ENCODE assay signal across 8 cellular contexts in genomic region chr2:30208453-30208852, GRCh38. TPM values are rescaled to one million over a fixed set of nuclear protein-coding genes. Genes with fewer than 3 reads are reported as not detected.
A peak's percentile ranks its signal among the peaks of the same experiment; 100 is the strongest.
DNase-seq lines count a peak whose midpoint lies in the region; ATAC-seq and TF ChIP-seq lines count a peak whose summit lies in the region.

No MANE protein-coding gene starts in this region.

- no peaks in the 10 kb centered on the region for H3K9me3 ChIP-seq in CD4-positive, alpha-beta T cell (ENCODE audit: control insufficient read depth, low read length)
- no peaks in the 10 kb centered on the region for H3K9me3 ChIP-seq in naive thymus-derived CD4-positive, alpha-beta T cell (ENCODE audit: control insufficient read depth in 2 of 3, low read length in 3 of 3)

- no peak overlapping the region for H2AFZ ChIP-seq in GM23338

- no peaks in the 10 kb centered on the region for H3K27me3 ChIP-seq in CD4-positive, alpha-beta T cell (ENCODE audit: control insufficient read depth, insufficient read depth, low read length)
- no peaks in the 10 kb centered on the region for H3K27me3 ChIP-seq in GM23338 (ENCODE audit: insufficient read depth)
- H3K27me3 ChIP-seq in naive thymus-derived CD4-positive, alpha-beta T cell (ENCODE audit: control insufficient read depth in 2 of 2, insufficient read depth in 2 of 2, low read length in 2 of 2) = no peaks in the 10 kb centered on the region

- TF ChIP-seq CTCF in CD4-positive, alpha-beta T cell (IDR thresholded peaks at IDR 0.05) = peak; percentile 96
- peak; percentile 91 to 93 for TF ChIP-seq CTCF in GM23338 (conservative IDR thresholded peaks at IDR 0.05; ENCODE audit: low read depth in 2 of 2)

- H4K20me1 ChIP-seq in GM23338 (replicated peaks; ENCODE audit: insufficient read depth) = no peaks in the 10 kb centered on the region

- intact Hi-C loops in CD4-positive, alpha-beta T cell (cut with DNase I, micrococcal nuclease) = loop anchor here (1.0 to 5.0 kb wide), 5 partner anchors 16 to 1124 kb away; no protein-coding TSS in a partner anchor
- intact Hi-C loops in naive thymus-derived CD4-positive, alpha-beta T cell (cut with micrococcal nuclease) = loop anchor here (1.0 to 2.0 kb wide), 12 partner anchors 24 to 503 kb away; no protein-coding TSS in a partner anchor

- H3K4me3 Mint-ChIP-seq in CD4-positive, alpha-beta T cell = peak overlapping the region; percentile 42
- no peak overlapping the region for H3K4me3 Mint-ChIP-seq in GM23338
- no peak overlapping the region for H3K4me3 Mint-ChIP-seq in activated CD8-positive, alpha-beta T cell treated with anti-CD3 and anti-CD28 coated beads, Interleukin-2, amount 10 ng/mL, durations not matched to agents 7 days and 5 days
- H3K4me3 Mint-ChIP-seq in naive thymus-derived CD4-positive, alpha-beta T cell = peak overlapping the region; percentile 14 to 80 (median 68)

- peak in 6 of 10 experiments; percentile 16 to 33 (median 26) for DNase-seq in CD4-positive, alpha-beta T cell
- peak; percentile 92 for DNase-seq in GM23338 (ENCODE audit: low spot score)
- DNase-seq in NCI-H345 treated with DMSO at 0.1 percent for 48 hours (lab: John Stamatoyannopoulos, UW; ENCODE audit: unreplicated experiment) = peak; percentile 47
- peak; percentile 53 for DNase-seq in activated CD8-positive, alpha-beta T cell treated with anti-CD3 and anti-CD28 coated beads, Interleukin-2, amount 10 ng/mL, durations not matched to agents 7 days and 5 days
- peak; percentile 64 for DNase-seq in fibroblast of gingiva (ENCODE audit: low read depth)
- peak in 4 of 9 donors; percentile 19 to 42 (median 28) for DNase-seq in naive thymus-derived CD4-positive, alpha-beta T cell
- DNase-seq in GM19238 (ENCODE audit: insufficient read length, low spot score) = no peak

- CTCF ChIA-PET in CD4-positive, alpha-beta T cell (lab: Charles Lee) = interaction anchor here (0.6 to 4.9 kb wide), 21 partner anchors 9 to 506 kb away, joined by 3 to 51 read pairs (median 5); partner anchors contain the start of genes LBH and LCLAT1
- CTCF ChIA-PET in activated CD8-positive, alpha-beta T cell treated with anti-CD3 and anti-CD28 coated beads, Interleukin-2, amount 10 ng/mL, durations not matched to agents 7 days and 5 days (lab: Charles Lee) = interaction anchor here (0.7 to 4.8 kb wide), 62 partner anchors 11 to 961 kb away, joined by 3 to 120 read pairs (median 4); partner anchors contain the start of genes LBH, LCLAT1 and YPEL5
- CTCF ChIA-PET in naive thymus-derived CD4-positive, alpha-beta T cell (lab: Charles Lee) = interaction anchor here (0.7 to 9.8 kb wide), 22 partner anchors 9 to 501 kb away, joined by 3 to 220 read pairs (median 5); partner anchors contain the start of genes LBH and LCLAT1

- H3K79me2 ChIP-seq in GM23338 (replicated peaks; ENCODE audit: insufficient read depth) = no peaks in the 10 kb centered on the region

- H3K36me3 ChIP-seq in GM23338 (ENCODE audit: insufficient read depth) = no peaks in the 10 kb centered on the region
- no peaks in the 10 kb centered on the region for H3K36me3 ChIP-seq in naive thymus-derived CD4-positive, alpha-beta T cell (ENCODE audit: control insufficient read depth in 2 of 3, insufficient read depth in 3 of 3, low read length in 3 of 3)

- H3K9me2 ChIP-seq in GM23338 (ENCODE audit: insufficient read depth) = 0 out of 2 replicates have a peak, but pooled peaks cover under 1% of the 10 kb centered on the region

- peaks cover 31% of the 10 kb centered on the region for H3K4me1 Mint-ChIP-seq in CD4-positive, alpha-beta T cell (ENCODE audit: low read depth)
- peaks cover 5% of the 10 kb centered on the region; the same call in 2 of the 3 replicates for H3K4me1 Mint-ChIP-seq in GM23338
- H3K4me1 Mint-ChIP-seq in activated CD8-positive, alpha-beta T cell treated with anti-CD3 and anti-CD28 coated beads, Interleukin-2, amount 10 ng/mL, durations not matched to agents 7 days and 5 days (ENCODE audit: low read depth) = peaks cover 18% of the 10 kb centered on the region
- peaks cover 14 to 44% (median 35%) of the 10 kb centered on the region in 7 donors for H3K4me1 Mint-ChIP-seq in naive thymus-derived CD4-positive, alpha-beta T cell

- no peaks in the 10 kb centered on the region for H3K36me3 Mint-ChIP-seq in CD4-positive, alpha-beta T cell (ENCODE audit: low read depth)
- H3K36me3 Mint-ChIP-seq in GM23338 (ENCODE audit: low read depth) = no peaks in the 10 kb centered on the region
- H3K36me3 Mint-ChIP-seq in activated CD8-positive, alpha-beta T cell treated with anti-CD3 and anti-CD28 coated beads, Interleukin-2, amount 10 ng/mL, durations not matched to agents 7 days and 5 days (ENCODE audit: low read depth) = no peaks in the 10 kb centered on the region
- no peaks in the 10 kb centered on the region for H3K36me3 Mint-ChIP-seq in naive thymus-derived CD4-positive, alpha-beta T cell

- no peak overlapping the region for H3K4me2 ChIP-seq in GM23338

- peak overlapping the region; percentile 82 for H3K27ac Mint-ChIP-seq in CD4-positive, alpha-beta T cell
- H3K27ac Mint-ChIP-seq in GM23338 = no peak overlapping the region
- peak overlapping the region; percentile 49 for H3K27ac Mint-ChIP-seq in activated CD8-positive, alpha-beta T cell treated with anti-CD3 and anti-CD28 coated beads, Interleukin-2, amount 10 ng/mL, durations not matched to agents 7 days and 5 days
- peak overlapping the region in 8 of 9 donors; percentile 82 to 95 (median 88) for H3K27ac Mint-ChIP-seq in naive thymus-derived CD4-positive, alpha-beta T cell

- POLR2A ChIA-PET in CD4-positive, alpha-beta T cell (lab: Charles Lee) = interaction anchor here (1.0 to 5.8 kb wide), 18 partner anchors 16 to 503 kb away, joined by 3 to 137 read pairs (median 8); partner anchors contain the start of genes LBH and YPEL5
- POLR2A ChIA-PET in activated CD8-positive, alpha-beta T cell treated with anti-CD3 and anti-CD28 coated beads, Interleukin-2, amount 10 ng/mL, durations not matched to agents 7 days and 5 days (lab: Charles Lee) = interaction anchor here (0.5 to 1.8 kb wide), 4 partner anchors 16 to 27 kb away, joined by 3 to 13 read pairs (median 4); partner anchors contain the start of gene LBH
- POLR2A ChIA-PET in naive thymus-derived CD4-positive, alpha-beta T cell (lab: Charles Lee) = interaction anchor here (0.8 to 12.8 kb wide), 19 partner anchors 10 to 503 kb away, joined by 3 to 353 read pairs (median 6); partner anchors contain the start of genes LBH, LCLAT1 and YPEL5

- peak; percentile 58 for ATAC-seq in CD4-positive, alpha-beta T cell (ENCODE audit: poor library complexity)
- ATAC-seq in GM23338 = peak; percentile 99
- peak; percentile 75 for ATAC-seq in activated CD8-positive, alpha-beta T cell treated with anti-CD3 and anti-CD28 coated beads, Interleukin-2, amount 10 ng/mL, durations not matched to agents 7 days and 5 days
- ATAC-seq in naive thymus-derived CD4-positive, alpha-beta T cell = peak; percentile 69
- no peak for ATAC-seq in HG03432 (IDR thresholded peaks at IDR 0.05; ENCODE audit: unreplicated experiment)

- no peak overlapping the region for H3K27ac ChIP-seq in CD4-positive, alpha-beta T cell (ENCODE audit: low read depth, low read length)
- no peak overlapping the region for H3K27ac ChIP-seq in GM23338 (ENCODE audit: low read depth)
- peak overlapping the region; percentile 25 for H3K27ac ChIP-seq in naive thymus-derived CD4-positive, alpha-beta T cell (ENCODE audit: low read depth, low read length)

- no peaks in the 10 kb centered on the region for H3K9me3 Mint-ChIP-seq in CD4-positive, alpha-beta T cell
- no peaks in the 10 kb centered on the region for H3K9me3 Mint-ChIP-seq in GM23338
- H3K9me3 Mint-ChIP-seq in activated CD8-positive, alpha-beta T cell treated with anti-CD3 and anti-CD28 coated beads, Interleukin-2, amount 10 ng/mL, durations not matched to agents 7 days and 5 days (ENCODE audit: insufficient read depth) = no peaks in the 10 kb centered on the region
- no peaks in the 10 kb centered on the region for H3K9me3 Mint-ChIP-seq in naive thymus-derived CD4-positive, alpha-beta T cell

- H3F3A ChIP-seq in GM23338 (replicated peaks; ENCODE audit: low read depth) = no peaks in the 10 kb centered on the region

- no peak overlapping the region for H3K4me3 ChIP-seq in GM23338
- peak overlapping the region; percentile 3 for H3K4me3 ChIP-seq in naive thymus-derived CD4-positive, alpha-beta T cell (ENCODE audit: low read length)

- H3K27me3 Mint-ChIP-seq in CD4-positive, alpha-beta T cell = no peaks in the 10 kb centered on the region
- no peaks in the 10 kb centered on the region for H3K27me3 Mint-ChIP-seq in GM23338 (ENCODE audit: insufficient read depth, low read depth, poor library complexity)
- H3K27me3 Mint-ChIP-seq in activated CD8-positive, alpha-beta T cell treated with anti-CD3 and anti-CD28 coated beads, Interleukin-2, amount 10 ng/mL, durations not matched to agents 7 days and 5 days (ENCODE audit: low read depth) = peaks cover 8% of the 10 kb centered on the region
- peaks cover 0 to 7% (median 0%) of the 10 kb centered on the region in 5 donors for H3K27me3 Mint-ChIP-seq in naive thymus-derived CD4-positive, alpha-beta T cell

- H3K4me1 ChIP-seq in GM23338 (ENCODE audit: insufficient read depth) = no peaks in the 10 kb centered on the region
- peaks cover 8 to 33% of the 10 kb centered on the region in 2 donors for H3K4me1 ChIP-seq in naive thymus-derived CD4-positive, alpha-beta T cell (ENCODE audit: control insufficient read depth in 2 of 2, insufficient read depth in 2 of 2, low read length in 2 of 2)

TF ChIP-seq in GM23338, 12 proteins besides CTCF, POLR2A, EP300 and RAD21:
- TF ChIP-seq STAT1 (IDR thresholded peaks at IDR 0.05; ENCODE audit: unreplicated experiment) (no peak), ETS1 (IDR thresholded peaks at IDR 0.05) (peak; percentile 69; the same call in 1 of the 2 replicates)
TF ChIP-seq in GM23338: peak in this region for 1.

RNA-seq across cellular contexts. Expression of gene LBH, which starts 22.9 kb away (rescaled TPM):
- 100 to 1,000 TPM; 131 to 135 TPM for total RNA-seq in CD4-positive, alpha-beta T cell
- total RNA-seq in GM23338 (2014; rRNA removed; shearing (Covaris generic)) = 21.0 and 30.3 TPM in 2 replicates
- polyA plus RNA-seq in GM23338 (2016; fragmentation: Nextera tagmentation; extraction: Ambion mirVana) = 17.5 and 21.1 TPM in 2 replicates
- total RNA-seq in activated CD8-positive, alpha-beta T cell treated with anti-CD3 and anti-CD28 coated beads, Interleukin-2, amount 10 ng/mL, durations not matched to agents 7 days and 5 days = 100 to 1,000 TPM in 1 of 2 experiments, 10 to 100 TPM in 1; 97.0 to 100 TPM
- total RNA-seq in naive thymus-derived CD4-positive, alpha-beta T cell = 100 to 1,000 TPM; 146 to 517 (median 192) TPM
- polyA plus RNA-seq in naive thymus-derived CD4-positive, alpha-beta T cell = 100 to 1,000 TPM; 269 to 292 TPM

Comparison
In these comparisons a context has a peak if more than half of its experiments do, and no peak if none do; other contexts are left out.
1. H3K4me3 Mint-ChIP-seq: peak in CD4-positive, alpha-beta T cell (single experiment) and naive thymus-derived CD4-positive, alpha-beta T cell (10 of 10); none in GM23338 (single experiment) and activated CD8-positive, alpha-beta T cell treated with anti-CD3 and anti-CD28 coated beads, Interleukin-2, amount 10 ng/mL, durations not matched to agents 7 days and 5 days (single experiment).